Comparison of ENCODE assay signal across 10 cellular contexts in the genomic region with DNA sequence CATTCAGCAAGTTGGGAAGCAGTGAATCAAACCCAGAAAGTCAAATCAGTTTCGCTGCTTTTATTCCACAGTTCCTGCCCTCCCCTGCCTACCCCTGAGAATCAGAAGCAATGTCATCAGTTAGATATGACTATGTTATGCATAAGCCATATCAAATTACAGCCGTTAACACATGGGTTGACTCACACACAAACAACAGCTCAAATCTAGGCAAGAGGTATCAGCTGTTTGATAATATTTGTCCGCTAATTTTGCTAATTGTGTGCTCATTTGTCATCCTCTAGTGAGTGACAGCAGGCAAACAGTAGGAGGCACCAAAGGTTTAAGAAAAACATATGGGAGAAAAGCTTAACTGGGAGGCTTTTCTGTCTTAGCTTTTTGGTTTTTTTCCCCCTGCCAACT.
DNase-seq lines count a peak whose midpoint lies in the region; ATAC-seq, FAIRE-seq and TF ChIP-seq lines count a peak whose summit lies in the region.
"Had no signal": no experiment of that assay in that cellular context is flagged by ENCODE, and none has a peak within 500 bp of the region (broad histone marks: within the 10 kb centered on the region; RNA-seq: fewer than 3 reads in every experiment).

No MANE protein-coding gene starts in this region.

- no peaks in the 10 kb centered on the region for H3K36me3 ChIP-seq in left lung
- no peaks in the 10 kb centered on the region for H3K36me3 ChIP-seq in CD8-positive, alpha-beta T cell (ENCODE audit: insufficient read depth, low read length)

- intact Hi-C loops in left lung (cut with DNase I) = no loop called here
- intact Hi-C loops in CD8-positive, alpha-beta T cell (cut with DNase I, micrococcal nuclease) = no loop called here

- DNase-seq in GM10248 (ENCODE audit: extremely low spot score) (peak; percentile 23), HTR-8/SVneo (ENCODE audit: insufficient read length, low spot score) (peak; percentile 17), SW480 (ENCODE audit: low spot score) (peak; percentile 59), left lung (no peak), NCI-H2081 (lab: John Stamatoyannopoulos, UW) (no peak), HK-2 (ENCODE audit: unreplicated experiment) (no peak)
- no peak for DNase-seq in CD8-positive, alpha-beta T cell
- DNase-seq: activated CD4-positive, alpha-beta memory T cell treated with anti-CD3 and anti-CD28 coated beads for 36 hours; amniotic stem cell had no signal

- H3K4me3 ChIP-seq in left lung = no peak overlapping the region
- no peak overlapping the region for H3K4me3 ChIP-seq in CD8-positive, alpha-beta T cell (ENCODE audit: low read depth, low read length)

- no peaks in the 10 kb centered on the region for H3K4me1 ChIP-seq in left lung
- H3K4me1 ChIP-seq in CD8-positive, alpha-beta T cell (ENCODE audit: insufficient read depth, low read length) = no peaks in the 10 kb centered on the region

- no peaks in the 10 kb centered on the region for H3K36me3 Mint-ChIP-seq in CD8-positive, alpha-beta T cell
- H3K36me3 Mint-ChIP-seq: activated CD4-positive, alpha-beta memory T cell treated with anti-CD3 and anti-CD28 coated beads for 36 hours had no signal

- CTCF ChIA-PET in GM10248 (lab: Yijun Ruan, JAX) = interaction anchor here (0.8 to 2.5 kb wide), 9 partner anchors 11 to 244 kb away, joined by 3 to 8 read pairs (median 3); no protein-coding TSS in a partner anchor
- CTCF ChIA-PET in CD8-positive, alpha-beta T cell (lab: Charles Lee) = no interaction called here

- no peaks in the 10 kb centered on the region for H3K9me3 ChIP-seq in left lung
- H3K9me3 ChIP-seq in CD8-positive, alpha-beta T cell (ENCODE audit: low read length) = no peaks in the 10 kb centered on the region

- POLR2A ChIA-PET in GM10248 (lab: Yijun Ruan, JAX) = no interaction called here
- POLR2A ChIA-PET in CD8-positive, alpha-beta T cell (lab: Charles Lee) = no interaction called here

- no peaks in the 10 kb centered on the region for H3K4me1 Mint-ChIP-seq in CD8-positive, alpha-beta T cell (ENCODE audit: low read depth)

- TF ChIP-seq CTCF in GM10248 (IDR thresholded peaks at IDR 0.05; ENCODE audit: control extremely low read depth, extremely low read depth, low read depth, missing control alignments) (peak; percentile 35), left lung (IDR thresholded peaks at IDR 0.05) (no peak)
- TF ChIP-seq CTCF in CD8-positive, alpha-beta T cell (IDR thresholded peaks at IDR 0.05) = no peak

- FAIRE-seq in HTR-8/SVneo (lab: Jason Lieb, UNC) = no peak

- peak; percentile 33 for ATAC-seq in left lung
- ATAC-seq in CD8-positive, alpha-beta T cell = no peak
- ATAC-seq: HCT116 had no signal

- H3K4me3 Mint-ChIP-seq in CD8-positive, alpha-beta T cell = no peak overlapping the region
- H3K4me3 Mint-ChIP-seq: activated CD4-positive, alpha-beta memory T cell treated with anti-CD3 and anti-CD28 coated beads for 36 hours had no signal

- H3K27me3 Mint-ChIP-seq in CD8-positive, alpha-beta T cell (ENCODE audit: low read depth) = peaks cover 13% of the 10 kb centered on the region

- no peak overlapping the region for H3K27ac Mint-ChIP-seq in CD8-positive, alpha-beta T cell
- H3K27ac Mint-ChIP-seq: activated CD4-positive, alpha-beta memory T cell treated with anti-CD3 and anti-CD28 coated beads for 36 hours had no signal

- H3K9me3 Mint-ChIP-seq in CD8-positive, alpha-beta T cell = no peaks in the 10 kb centered on the region
- H3K9me3 Mint-ChIP-seq: activated CD4-positive, alpha-beta memory T cell treated with anti-CD3 and anti-CD28 coated beads for 36 hours had no signal

- no peak overlapping the region for H3K27ac ChIP-seq in left lung
- no peak overlapping the region for H3K27ac ChIP-seq in CD8-positive, alpha-beta T cell (ENCODE audit: low read depth, low read length)

- H3K27me3 ChIP-seq in left lung = peaks cover 0 to 19% of the 10 kb centered on the region in 2 donors
- no peaks in the 10 kb centered on the region for H3K27me3 ChIP-seq in CD8-positive, alpha-beta T cell (ENCODE audit: insufficient read depth, low read length)

Comparison
In these comparisons a context has a peak if more than half of its experiments do, and no peak if none do; other contexts are left out.
1. DNase-seq: peak in GM10248 (single experiment), HTR-8/SVneo (single experiment) and SW480 (single experiment); none in left lung (0 of 2), NCI-H2081 (0 of 2), HK-2 (single experiment) and CD8-positive, alpha-beta T cell (0 of 7).